In genomic region chr18:22214731-22215528, GRCh38 we compare ENCODE assay signal across 14 cellular contexts. TPM values are rescaled to one million over a fixed set of nuclear protein-coding genes. Genes with fewer than 3 reads are reported as not detected.
DNase-seq lines count a peak whose midpoint lies in the region; ATAC-seq, FAIRE-seq and TF ChIP-seq lines count a peak whose summit lies in the region.
"Had no signal": no experiment of that assay in that cellular context is flagged by ENCODE, and none has a peak within 500 bp of the region (broad histone marks: within the 10 kb centered on the region; RNA-seq: fewer than 3 reads in every experiment).

No MANE protein-coding gene starts in this region.

- H3K36me3 ChIP-seq in liver (ENCODE audit: control insufficient read depth in 4 of 4, insufficient read depth in 3 of 4, low read depth in 1 of 4, low read length in 3 of 4) (no peaks in the 10 kb centered on the region), HepG2 (replicated peaks in 1 of 2; ENCODE audit: control insufficient read depth in 1 of 2, insufficient read depth in 2 of 2, low read length in 2 of 2) (no peaks in the 10 kb centered on the region), BE2C (no peaks in the 10 kb centered on the region)
- H3K36me3 ChIP-seq: upper lobe of left lung had no signal

- H3K4me3 ChIP-seq in liver (ENCODE audit: low read depth in 1 of 3, low read length in 3 of 3) (no peak overlapping the region), HepG2 (replicated peaks in 1 of 3; ENCODE audit: insufficient read depth in 1 of 3, low read depth in 2 of 3, low read length in 3 of 3) (no peak overlapping the region), BE2C (ENCODE audit: low read depth, low read length) (no peak overlapping the region)
- H3K4me3 ChIP-seq: upper lobe of left lung had no signal

- TF ChIP-seq EP300 in HepG2 (IDR thresholded peaks at IDR 0.05; ENCODE audit: low read depth in 2 of 2, low read length in 2 of 2) (no peak), HepG2 (CRISPR knock-in tag; IDR thresholded peaks at IDR 0.05; ENCODE audit: borderline replicate concordance) (no peak)

- in situ Hi-C loops in HepG2 (cut with HindIII; ENCODE audit: extremely low pct_ligation_motif_present, low pct_unique_long_range_greater_than_20kb): no loop called here

- FAIRE-seq in HepG2 (lab: Jason Lieb, UNC): no peak

- TF ChIP-seq CTCF in liver (IDR thresholded peaks at IDR 0.05; ENCODE audit: low read depth, low read length, missing input control) (no peak), HepG2 (CRISPR knock-in tag; IDR thresholded peaks at IDR 0.05) (no peak), BE2C (IDR thresholded peaks at IDR 0.05; ENCODE audit: low read depth, low read length) (no peak)

- H3K9ac ChIP-seq in liver (ENCODE audit: low read depth in 1 of 2, low read length in 2 of 2) (no peak overlapping the region), HepG2 (ENCODE audit: insufficient read depth, low read depth, low read length) (no peak overlapping the region)

- H3K4me2 ChIP-seq in HepG2 (ENCODE audit: low read depth, low read length): no peak overlapping the region

- no peaks in the 10 kb centered on the region for H4K20me1 ChIP-seq in HepG2 (ENCODE audit: insufficient read depth, low read length)

- H3K27ac ChIP-seq in liver (ENCODE audit: low read depth in 1 of 2, low read length in 2 of 2) (no peak overlapping the region), HepG2 (ENCODE audit: extremely low read length, insufficient read depth, low read length) (no peak overlapping the region)

- CTCF ChIA-PET in HepG2 (lab: Yijun Ruan, JAX; ENCODE audit: low intra/inter-chr PET ratio, low total read pairs): no interaction called here

- BruUV-seq in HepG2 (replicated peaks; lab: Mats Ljungman, UMichigan): no TSS peak

- WGBS in liver: 88% methylated on average over 13 of the region's 13 CpGs
- 72% methylated on average over 13 of the region's 13 CpGs for WGBS in HepG2 (ENCODE audit: low lambda C conversion rate)

- H3K4me1 ChIP-seq in liver (ENCODE audit: control insufficient read depth in 4 of 4, insufficient read depth in 4 of 4, low read length in 3 of 4) (peaks cover 3 to 5% (median 4%) of the 10 kb centered on the region in 4 donors), HepG2 (ENCODE audit: insufficient read depth, low read length) (peaks cover 20% of the 10 kb centered on the region), BE2C (no peaks in the 10 kb centered on the region)

- intact Hi-C loops in HepG2 (cut with micrococcal nuclease; ENCODE audit: unreplicated experiment): loop anchor here (10.0 kb wide), 1 partner anchor 50 kb away; the partner anchor contains the start of gene GATA6

- no peak for TF ChIP-seq POLR2A in HepG2 (IDR thresholded peaks at IDR 0.05; ENCODE audit: insufficient read depth in 1 of 2, low read depth in 2 of 2, low read length in 2 of 2)

- TF ChIP-seq RAD21 in liver (IDR thresholded peaks at IDR 0.05) (peak in 1 of 2 donors; percentile 32), HepG2 (CRISPR knock-in tag; IDR thresholded peaks at IDR 0.05) (no peak)

- POLR2A ChIA-PET in HepG2 (lab: Yijun Ruan, JAX): interaction anchor here (1.1 kb wide), 1 partner anchor 20 kb away, joined by 3 read pairs; no protein-coding TSS in a partner anchor

- H3K79me2 ChIP-seq in HepG2 (ENCODE audit: insufficient read depth, low read length): no peaks in the 10 kb centered on the region

- H3K9me3 ChIP-seq in liver (ENCODE audit: control insufficient read depth in 4 of 4, low read length in 3 of 4) (no peaks in the 10 kb centered on the region), HepG2 (ENCODE audit: low read length) (no peaks in the 10 kb centered on the region), BE2C (no peaks in the 10 kb centered on the region)
- H3K9me3 ChIP-seq: upper lobe of left lung had no signal

- H2AFZ ChIP-seq in HepG2 (ENCODE audit: low read length): no peak overlapping the region

- ATAC-seq in HepG2 (no peak), HG03196 (IDR thresholded peaks at IDR 0.05; ENCODE audit: unreplicated experiment) (no peak)
- ATAC-seq: activated CD4-positive, CD25-positive, alpha-beta regulatory T cell treated with anti-CD3 and anti-CD28 coated beads, Interleukin-2, amount 50 U/mL, for 24 hours; naive thymus-derived CD4-positive, alpha-beta T cell had no signal

- H3K27me3 ChIP-seq in liver (ENCODE audit: control insufficient read depth in 4 of 4, insufficient read depth in 4 of 4, low read length in 3 of 4) (no peaks in the 10 kb centered on the region), HepG2 (ENCODE audit: control insufficient read depth in 1 of 2, insufficient read depth in 2 of 2, low read length in 2 of 2) (no peaks in the 10 kb centered on the region), BE2C (no peaks in the 10 kb centered on the region)
- H3K27me3 ChIP-seq: upper lobe of left lung had no signal

- DNase-seq in HepG2 (ENCODE audit: low spot score) (no peak), amniotic epithelial cell (ENCODE audit: low read depth) (peak; percentile 73), hepatic stellate cell (ENCODE audit: low spot score) (peak; percentile 33), BE2C (no peak), SHP77 treated with DMSO at 0.1 percent for 48 hours (lab: John Stamatoyannopoulos, UW) (no peak), hypothalamus (lab: John Stamatoyannopoulos, UW) (no peak)
- DNase-seq: activated T-cell treated with anti-CD3 and anti-CD28 coated beads, Interleukin-2, amount 50 U/mL, for 48 hours; naive thymus-derived CD4-positive, alpha-beta T cell; NCI-H1048; NCI-H510A had no signal

TF ChIP-seq in liver, 16 proteins besides CTCF, POLR2A, EP300 and RAD21:
- TF ChIP-seq HNF4G (IDR thresholded peaks at IDR 0.05) (no peak), MAX (IDR thresholded peaks at IDR 0.05) (peak; percentile 9), NR2F2 (IDR thresholded peaks at IDR 0.05) (peak; percentile 16)

TF ChIP-seq in HepG2, 621 proteins besides CTCF, POLR2A, EP300 and RAD21 (continues in another document):
- TF ChIP-seq ZNF510 (CRISPR knock-in tag; IDR thresholded peaks at IDR 0.05; ENCODE audit: low read depth) (no peak), HOXD1 (CRISPR knock-in tag; IDR thresholded peaks at IDR 0.05) (no peak), HES4 (CRISPR knock-in tag; IDR thresholded peaks at IDR 0.05; ENCODE audit: borderline replicate concordance) (no peak), HNRNPK (IDR thresholded peaks at IDR 0.05; ENCODE audit: low read depth, low read length, poor library complexity, severe bottlenecking) (no peak), ZNF598 (CRISPR knock-in tag; IDR thresholded peaks at IDR 0.05; ENCODE audit: borderline replicate concordance) (no peak), ZNF382 (CRISPR knock-in tag; IDR thresholded peaks at IDR 0.05; ENCODE audit: borderline replicate concordance) (no peak)
- TF ChIP-seq, protein P1, sequence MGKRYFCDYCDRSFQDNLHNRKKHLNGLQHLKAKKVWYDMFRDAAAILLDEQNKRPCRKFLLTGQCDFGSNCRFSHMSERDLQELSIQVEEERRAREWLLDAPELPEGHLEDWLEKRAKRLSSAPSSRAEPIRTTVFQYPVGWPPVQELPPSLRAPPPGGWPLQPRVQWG (CRISPR knock-in tag; IDR thresholded peaks at IDR 0.05; ENCODE audit: borderline replicate concordance, low read depth): no peak
- TF ChIP-seq, protein P2, sequence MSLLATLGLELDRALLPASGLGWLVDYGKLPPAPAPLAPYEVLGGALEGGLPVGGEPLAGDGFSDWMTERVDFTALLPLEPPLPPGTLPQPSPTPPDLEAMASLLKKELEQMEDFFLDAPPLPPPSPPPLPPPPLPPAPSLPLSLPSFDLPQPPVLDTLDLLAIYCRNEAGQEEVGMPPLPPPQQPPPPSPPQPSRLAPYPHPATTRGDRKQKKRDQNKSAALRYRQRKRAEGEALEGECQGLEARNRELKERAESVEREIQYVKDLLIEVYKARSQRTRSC (CRISPR knock-in tag; IDR thresholded peaks at IDR 0.05; ENCODE audit: low read depth): no peak

RNA-seq across cellular contexts. Expression of gene GATA6, which starts 45.5 kb away (rescaled TPM):
- total RNA-seq in liver (1 to 10 TPM; 3.5 to 6.6 TPM), HepG2 (2016; rRNA removed; fragmentation: Illumina TruSeq; extraction: Trizol) (2.9 and 3.2 TPM in 2 replicates)
- polyA plus RNA-seq in liver (1 to 10 TPM; 1.8 to 6.2 TPM), HepG2 (2011; rRNA removed) (0.84 and 0.95 TPM in 2 replicates)
- 0.53 and 0.71 TPM in 2 replicates for total RNA-seq in HepG2 (2016; cell fraction: cytosol; rRNA removed; fragmentation: Illumina TruSeq; extraction: Trizol; ENCODE audit: low read depth)
- 2.5 and 3.4 TPM in 2 replicates for total RNA-seq in HepG2 (2016; cell fraction: insoluble cytoplasmic fraction; rRNA removed; fragmentation: Illumina TruSeq; extraction: Trizol)
- 2.1 and 2.4 TPM in 2 replicates for total RNA-seq in HepG2 (2016; cell fraction: membrane; rRNA removed; fragmentation: Illumina TruSeq; extraction: Trizol)
- 2.9 and 3.3 TPM in 2 replicates for total RNA-seq in HepG2 (2016; cell fraction: nucleus; rRNA removed; fragmentation: Illumina TruSeq; extraction: Trizol)
- polyA plus RNA-seq in HepG2 (2011; cell fraction: cytosol; rRNA removed): 0.38 and 0.39 TPM in 2 replicates
- polyA plus RNA-seq in HepG2 (2011; cell fraction: nucleus; rRNA removed): 1.6 and 2.6 TPM in 2 replicates
- 0.52 and 0.87 TPM in 2 replicates for polyA plus RNA-seq in HepG2 (2012)
- polyA plus RNA-seq in HepG2 (2016; cell fraction: cytosol; fragmentation: Illumina TruSeq; extraction: Trizol; ENCODE audit: low read depth): 0.33 and 0.35 TPM in 2 replicates
- 3.6 and 4.5 TPM in 2 replicates for polyA plus RNA-seq in HepG2 (2016; cell fraction: insoluble cytoplasmic fraction; fragmentation: Illumina TruSeq; extraction: Trizol; ENCODE audit: low read depth)
- polyA plus RNA-seq in HepG2 (2016; cell fraction: membrane; fragmentation: Illumina TruSeq; extraction: Trizol; ENCODE audit: low read depth): 0.98 and 1.2 TPM in 2 replicates
- polyA plus RNA-seq in HepG2 (2016; cell fraction: nucleus; fragmentation: Illumina TruSeq; extraction: Trizol; ENCODE audit: insufficient read depth, low read depth): 4.1 and 6.0 TPM in 2 replicates
- 1.2 and 1.3 TPM in 2 replicates for polyA minus RNA-seq in HepG2 (2011; rRNA and poly(A)+ RNA removed; ENCODE audit: low replicate concordance)
- 0.89 and 1.1 TPM in 2 replicates for polyA minus RNA-seq in HepG2 (2011; cell fraction: cytosol; rRNA and poly(A)+ RNA removed)
- 2.0 and 3.2 TPM in 2 replicates for polyA minus RNA-seq in HepG2 (2011; cell fraction: nucleus; rRNA and poly(A)+ RNA removed)
- 0.15 TPM for polyA plus RNA-seq in BE2C (2012; ENCODE audit: insufficient read depth, insufficient read length, low read depth)
- polyA plus RNA-seq: naive thymus-derived CD4-positive, alpha-beta T cell had no signal

Comparison
In these comparisons a context has a peak if more than half of its experiments do, and no peak if none do; other contexts are left out.
1. DNase-seq: peak in amniotic epithelial cell (single experiment) and hepatic stellate cell (single experiment); none in HepG2 (single experiment), BE2C (single experiment), SHP77 treated with DMSO at 0.1 percent for 48 hours (single experiment) and hypothalamus (0 of 51).